Comparison of ENCODE assay signal across 7 cellular contexts in the genomic region with DNA sequence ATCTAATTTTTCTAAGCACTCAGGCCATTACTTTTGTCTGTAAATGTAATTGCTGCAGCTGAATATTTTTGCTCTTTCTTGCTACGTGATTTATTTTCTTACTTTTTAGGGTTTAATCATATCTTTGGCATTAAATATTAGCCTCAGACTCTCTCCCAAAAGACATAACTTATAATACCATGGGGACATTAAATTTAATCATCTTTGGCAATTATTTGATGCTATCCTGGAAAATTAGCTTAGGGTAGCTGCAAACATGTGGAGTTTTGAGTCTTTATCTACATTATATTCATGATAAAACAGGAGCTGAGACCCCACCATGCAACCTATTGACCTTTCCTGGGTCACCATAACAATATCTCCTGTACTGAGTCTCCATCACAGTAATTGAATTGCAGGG. TPM values are rescaled to one million over a fixed set of nuclear protein-coding genes. Genes with fewer than 3 reads are reported as not detected.
"Had no signal": no experiment of that assay in that cellular context is flagged by ENCODE, and none has a peak within 500 bp of the region (broad histone marks: within the 10 kb centered on the region; RNA-seq: fewer than 3 reads in every experiment).

No MANE protein-coding gene starts in this region.

- H3K27ac Mint-ChIP-seq: GM23338, H9 had no signal

- H3K4me3 Mint-ChIP-seq: GM23338, H9 had no signal

- H3K4me1 Mint-ChIP-seq: GM23338 had no signal

- ATAC-seq: GM23338, K562 had no signal

- H3K9me3 Mint-ChIP-seq: GM23338 had no signal

- H3K4me3 ChIP-seq: GM23338, K562 had no signal

- DNase-seq: H9, HCEC 1CT, IMR-90 had no signal

RNA-seq across cellular contexts. Expression of gene EDAR, which starts 59.1 kb away (rescaled TPM):
- total RNA-seq: GM23338, H1, H9, HT-29, IMR-90, K562 had no signal
- polyA plus RNA-seq: GM23338, H1, IMR-90 had no signal
